ENCODE assay signal across 2 cellular contexts in the genomic region with DNA sequence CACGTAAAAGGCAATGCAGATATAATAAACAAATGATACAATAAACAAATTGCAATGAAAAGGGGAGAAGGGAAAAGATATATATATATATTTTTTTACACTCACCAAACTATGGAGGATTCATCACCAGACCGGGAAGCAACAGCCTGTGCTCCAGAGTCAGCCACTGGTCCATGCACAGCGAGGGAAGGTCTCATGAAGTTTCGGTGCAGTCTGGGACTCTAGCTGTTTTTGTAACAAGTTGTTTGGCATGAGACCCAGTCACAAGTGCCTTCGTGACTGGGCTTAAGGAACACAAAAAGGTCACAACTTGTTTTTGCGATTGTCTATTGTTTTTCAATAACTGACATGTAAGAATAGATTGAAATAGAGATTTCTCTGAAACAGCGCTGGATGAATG. TPM values are rescaled to one million over a fixed set of nuclear protein-coding genes. Genes with fewer than 3 reads are reported as not detected.
"Had no signal": no experiment of that assay in that cellular context is flagged by ENCODE, and none has a peak within 500 bp of the region (broad histone marks: within the 10 kb centered on the region; RNA-seq: fewer than 3 reads in every experiment).

No MANE protein-coding gene starts in this region.

RNA-seq across cellular contexts. Expression of gene LIMS3, which starts 4.8 kb away (rescaled TPM):
- total RNA-seq: activated B cell treated with CpG ODN at 0.5 μM for 24 hours; activated CD4-positive, alpha-beta T cell treated with anti-CD3 and anti-CD28 coated beads, Interleukin-2, amount 10 ng/mL, durations not matched to agents 7 days and 5 days had no signal
